In genomic region chr5:89190515-89191265, GRCh38 we compare ENCODE assay signal across 2 cellular contexts.
TF ChIP-seq lines count a peak whose summit lies in the region.

No MANE protein-coding gene starts in this region.

TF ChIP-seq in liver, 16 proteins besides CTCF, POLR2A, EP300 and RAD21:
- TF ChIP-seq TAF1 (conservative IDR thresholded peaks at IDR 0.05) (no peak), HNF4A (conservative IDR thresholded peaks at IDR 0.05) (peak; percentile 19 to 59)

TF ChIP-seq in HepG2, 621 proteins besides CTCF, POLR2A, EP300 and RAD21:
- TF ChIP-seq TBX3 (IDR thresholded peaks at IDR 0.05; ENCODE audit: borderline replicate concordance), result no peak
- no peak for TF ChIP-seq ZNF550 (CRISPR knock-in tag; IDR thresholded peaks at IDR 0.05; ENCODE audit: borderline replicate concordance)
- TF ChIP-seq RBM22 (optimal IDR thresholded peaks at IDR 0.05; ENCODE audit: low read length), result no peak
- no peak for TF ChIP-seq RAD51 (IDR thresholded peaks at IDR 0.05; ENCODE audit: borderline replicate concordance)
- no peak for TF ChIP-seq MYC (CRISPR knock-in tag; IDR thresholded peaks at IDR 0.05; ENCODE audit: borderline replicate concordance)
- no peak for TF ChIP-seq BRD4 (CRISPR knock-in tag; IDR thresholded peaks at IDR 0.05)
- TF ChIP-seq TARDBP (CRISPR knock-in tag; IDR thresholded peaks at IDR 0.05), result no peak
- TF ChIP-seq ZNF781 (CRISPR knock-in tag; IDR thresholded peaks at IDR 0.05; ENCODE audit: borderline replicate concordance, not compliant biosample characterization), result no peak
- no peak for TF ChIP-seq PAX8 (CRISPR knock-in tag; IDR thresholded peaks at IDR 0.05; ENCODE audit: borderline replicate concordance)
- TF ChIP-seq, protein P1, sequence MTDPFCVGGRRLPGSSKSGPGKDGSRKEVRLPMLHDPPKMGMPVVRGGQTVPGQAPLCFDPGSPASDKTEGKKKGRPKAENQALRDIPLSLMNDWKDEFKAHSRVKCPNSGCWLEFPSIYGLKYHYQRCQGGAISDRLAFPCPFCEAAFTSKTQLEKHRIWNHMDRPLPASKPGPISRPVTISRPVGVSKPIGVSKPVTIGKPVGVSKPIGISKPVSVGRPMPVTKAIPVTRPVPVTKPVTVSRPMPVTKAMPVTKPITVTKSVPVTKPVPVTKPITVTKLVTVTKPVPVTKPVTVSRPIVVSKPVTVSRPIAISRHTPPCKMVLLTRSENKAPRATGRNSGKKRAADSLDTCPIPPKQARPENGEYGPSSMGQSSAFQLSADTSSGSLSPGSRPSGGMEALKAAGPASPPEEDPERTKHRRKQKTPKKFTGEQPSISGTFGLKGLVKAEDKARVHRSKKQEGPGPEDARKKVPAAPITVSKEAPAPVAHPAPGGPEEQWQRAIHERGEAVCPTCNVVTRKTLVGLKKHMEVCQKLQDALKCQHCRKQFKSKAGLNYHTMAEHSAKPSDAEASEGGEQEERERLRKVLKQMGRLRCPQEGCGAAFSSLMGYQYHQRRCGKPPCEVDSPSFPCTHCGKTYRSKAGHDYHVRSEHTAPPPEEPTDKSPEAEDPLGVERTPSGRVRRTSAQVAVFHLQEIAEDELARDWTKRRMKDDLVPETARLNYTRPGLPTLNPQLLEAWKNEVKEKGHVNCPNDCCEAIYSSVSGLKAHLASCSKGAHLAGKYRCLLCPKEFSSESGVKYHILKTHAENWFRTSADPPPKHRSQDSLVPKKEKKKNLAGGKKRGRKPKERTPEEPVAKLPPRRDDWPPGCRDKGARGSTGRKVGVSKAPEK (CRISPR knock-in tag; IDR thresholded peaks at IDR 0.05; ENCODE audit: borderline replicate concordance), result no peak
- no peak for TF ChIP-seq MXD3 (CRISPR knock-in tag; IDR thresholded peaks at IDR 0.05)
- TF ChIP-seq ZC3H13 (CRISPR knock-in tag; IDR thresholded peaks at IDR 0.05), result no peak
- no peak for TF ChIP-seq ZNF572 (CRISPR knock-in tag; IDR thresholded peaks at IDR 0.05)
- TF ChIP-seq, protein P2, sequence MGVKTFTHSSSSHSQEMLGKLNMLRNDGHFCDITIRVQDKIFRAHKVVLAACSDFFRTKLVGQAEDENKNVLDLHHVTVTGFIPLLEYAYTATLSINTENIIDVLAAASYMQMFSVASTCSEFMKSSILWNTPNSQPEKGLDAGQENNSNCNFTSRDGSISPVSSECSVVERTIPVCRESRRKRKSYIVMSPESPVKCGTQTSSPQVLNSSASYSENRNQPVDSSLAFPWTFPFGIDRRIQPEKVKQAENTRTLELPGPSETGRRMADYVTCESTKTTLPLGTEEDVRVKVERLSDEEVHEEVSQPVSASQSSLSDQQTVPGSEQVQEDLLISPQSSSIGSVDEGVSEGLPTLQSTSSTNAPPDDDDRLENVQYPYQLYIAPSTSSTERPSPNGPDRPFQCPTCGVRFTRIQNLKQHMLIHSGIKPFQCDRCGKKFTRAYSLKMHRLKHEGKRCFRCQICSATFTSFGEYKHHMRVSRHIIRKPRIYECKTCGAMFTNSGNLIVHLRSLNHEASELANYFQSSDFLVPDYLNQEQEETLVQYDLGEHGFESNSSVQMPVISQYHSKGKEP (CRISPR knock-in tag; IDR thresholded peaks at IDR 0.05), result no peak
- TF ChIP-seq PBX2 (CRISPR knock-in tag; IDR thresholded peaks at IDR 0.05), result no peak
- TF ChIP-seq MIER3 (CRISPR knock-in tag; IDR thresholded peaks at IDR 0.05; ENCODE audit: borderline replicate concordance), result no peak
- no peak for TF ChIP-seq CCAR2 (optimal IDR thresholded peaks at IDR 0.05; ENCODE audit: low read depth, low read length)
- TF ChIP-seq AGO2 (optimal IDR thresholded peaks at IDR 0.05; ENCODE audit: low read depth, low read length), result no peak
- TF ChIP-seq ZNF547 (CRISPR knock-in tag; IDR thresholded peaks at IDR 0.05), result no peak
- no peak for TF ChIP-seq NCOR1 (IDR thresholded peaks at IDR 0.05; ENCODE audit: borderline replicate concordance, low read length)
TF ChIP-seq in HepG2: peak in this region for 0.
